In genomic region chr4:41921476-41921875, GRCh38 we compare ENCODE assay signal across 7 cellular contexts.
"Had no signal": no experiment of that assay in that cellular context is flagged by ENCODE, and none has a peak within 500 bp of the region (broad histone marks: within the 10 kb centered on the region; RNA-seq: fewer than 3 reads in every experiment).

No MANE protein-coding gene starts in this region.

- H3K27ac Mint-ChIP-seq: H9 had no signal

- H3K4me3 Mint-ChIP-seq: H9 had no signal

- DNase-seq: GOT3, H9, HCEC 1CT, IMR-90, KBM-7 had no signal

- H3K4me1 Mint-ChIP-seq: H9 had no signal

- FAIRE-seq: H54, HTR-8/SVneo had no signal
